ENCODE assay signal across 1 cellular context in genomic region chr4:163494360-163495241, GRCh38.
TF ChIP-seq lines count a peak whose summit lies in the region.

TMA16 (plus strand) TSS chr4:163494690; CDS start chr4:163494802, 112 bp downstream.

TF ChIP-seq in K562, 482 proteins besides CTCF, POLR2A, EP300 and RAD21 (continued from another document and continues in another):
- TF ChIP-seq, protein P1, sequence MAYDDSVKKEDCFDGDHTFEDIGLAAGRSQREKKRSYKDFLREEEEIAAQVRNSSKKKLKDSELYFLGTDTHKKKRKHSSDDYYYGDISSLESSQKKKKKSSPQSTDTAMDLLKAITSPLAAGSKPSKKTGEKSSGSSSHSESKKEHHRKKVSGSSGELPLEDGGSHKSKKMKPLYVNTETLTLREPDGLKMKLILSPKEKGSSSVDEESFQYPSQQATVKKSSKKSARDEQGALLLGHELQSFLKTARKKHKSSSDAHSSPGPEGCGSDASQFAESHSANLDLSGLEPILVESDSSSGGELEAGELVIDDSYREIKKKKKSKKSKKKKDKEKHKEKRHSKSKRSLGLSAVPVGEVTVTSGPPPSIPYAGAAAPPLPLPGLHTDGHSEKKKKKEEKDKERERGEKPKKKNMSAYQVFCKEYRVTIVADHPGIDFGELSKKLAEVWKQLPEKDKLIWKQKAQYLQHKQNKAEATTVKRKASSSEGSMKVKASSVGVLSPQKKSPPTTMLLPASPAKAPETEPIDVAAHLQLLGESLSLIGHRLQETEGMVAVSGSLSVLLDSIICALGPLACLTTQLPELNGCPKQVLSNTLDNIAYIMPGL (CRISPR knock-in tag; IDR thresholded peaks at IDR 0.05), result peak; percentile 62; the same call in 1 of the 2 replicates
- TF ChIP-seq IFI16 (CRISPR knock-in tag; IDR thresholded peaks at IDR 0.05) (no peak), PML (IDR thresholded peaks at IDR 0.05; ENCODE audit: low read length) (peak; percentile 68), ZNF584 (CRISPR knock-in tag; IDR thresholded peaks at IDR 0.05; ENCODE audit: low read depth) (no peak), BCL6 (CRISPR knock-in tag; IDR thresholded peaks at IDR 0.05) (no peak), E2F3 (CRISPR knock-in tag; IDR thresholded peaks at IDR 0.05) (peak; percentile 62; the same call in 1 of the 2 replicates), PRPF4 (IDR thresholded peaks at IDR 0.05; ENCODE audit: insufficient read depth, low read depth, low read length, poor library complexity, severe bottlenecking) (peak; percentile 73), FOXO4 (CRISPR knock-in tag; IDR thresholded peaks at IDR 0.05) (no peak), CC2D1A (IDR thresholded peaks at IDR 0.05) (peak; percentile 33; the same call in 1 of the 2 replicates), FOS (IDR thresholded peaks at IDR 0.05; ENCODE audit: extremely low read depth, insufficient read length) (no peak), RBM34 (IDR thresholded peaks at IDR 0.05; ENCODE audit: borderline replicate concordance, insufficient read depth, low read length) (no peak), ZNF76 (CRISPR knock-in tag; IDR thresholded peaks at IDR 0.05; ENCODE audit: borderline replicate concordance) (0 out of 2 replicates have a peak, but pooled peaks have one; percentile 9), STAT6 (CRISPR knock-in tag; IDR thresholded peaks at IDR 0.05) (0 out of 2 replicates have a peak, but pooled peaks have one; percentile 78), ZNF253 (CRISPR knock-in tag; conservative IDR thresholded peaks at IDR 0.05) (no peak), FOXJ2 (tag; IDR thresholded peaks at IDR 0.05) (0 out of 2 replicates have a peak, but pooled peaks have one; percentile 32), IRF9 (tag; IDR thresholded peaks at IDR 0.05) (0 out of 2 replicates have a peak, but pooled peaks have one; percentile 19), ZBTB8A (IDR thresholded peaks at IDR 0.05; ENCODE audit: partially characterized antibody) (no peak), CBX1 (IDR thresholded peaks at IDR 0.05; ENCODE audit: low read depth) (peak; percentile 85), NBN (IDR thresholded peaks at IDR 0.05; ENCODE audit: low read depth) (peak; percentile 85), MAX (CRISPR knock-in tag; IDR thresholded peaks at IDR 0.05) (peak; percentile 99), GATA2 (CRISPR knock-in tag; IDR thresholded peaks at IDR 0.05) (no peak), HNRNPUL1 (IDR thresholded peaks at IDR 0.05; ENCODE audit: low read length) (no peak), ZNF764 (CRISPR knock-in tag; IDR thresholded peaks at IDR 0.05; ENCODE audit: low read depth) (no peak), GTF2B (IDR thresholded peaks at IDR 0.05; ENCODE audit: extremely low read depth, insufficient read length) (peak; percentile 56), POLR2AphosphoS5 (IDR thresholded peaks at IDR 0.05; ENCODE audit: control insufficient read depth, insufficient read depth, low read depth, low read length) (peak; percentile 90), ZNF592 (IDR thresholded peaks at IDR 0.05) (peak; percentile 26; the same call in 1 of the 2 replicates), SAP30 (IDR thresholded peaks at IDR 0.05; ENCODE audit: borderline replicate concordance, insufficient read depth, low read depth, low read length, poor library complexity, severe bottlenecking) (peak; percentile 95), ARNT (IDR thresholded peaks at IDR 0.05) (0 out of 4 replicates have a peak, but pooled peaks of 1 of the 2 experiments have one; percentile 44), TARDBP (IDR thresholded peaks at IDR 0.05) (0 out of 2 replicates have a peak, but pooled peaks have one; percentile 20), ZNF785 (CRISPR knock-in tag; IDR thresholded peaks at IDR 0.05) (no peak), ELF1 (tag; IDR thresholded peaks at IDR 0.05) (peak; percentile 58), ZNF121 (CRISPR knock-in tag; conservative IDR thresholded peaks at IDR 0.05) (no peak), GABPB1 (CRISPR knock-in tag; IDR thresholded peaks at IDR 0.05) (peak; percentile 99), THRAP3 (IDR thresholded peaks at IDR 0.05; ENCODE audit: borderline replicate concordance) (no peak), JUNB (CRISPR knock-in tag; conservative IDR thresholded peaks at IDR 0.05) (no peak), MCM3 (IDR thresholded peaks at IDR 0.05) (no peak), NEUROD1 (IDR thresholded peaks at IDR 0.05; ENCODE audit: borderline replicate concordance, low read depth, low read length, partially characterized antibody) (peak; percentile 77), TOE1 (IDR thresholded peaks at IDR 0.05; ENCODE audit: borderline replicate concordance) (peak; percentile 80), TOE1 (CRISPR knock-in tag; IDR thresholded peaks at IDR 0.05; ENCODE audit: borderline replicate concordance, low read depth) (no peak), ZNF449 (CRISPR knock-in tag; IDR thresholded peaks at IDR 0.05) (no peak), SUPT5H (IDR thresholded peaks at IDR 0.05) (peak; percentile 87), NRF1 (conservative IDR thresholded peaks at IDR 0.05 in 1 of 2, IDR thresholded peaks at IDR 0.05 in 1 of 2) (peak; percentile 56 to 71), NFXL1 (CRISPR knock-in tag; IDR thresholded peaks at IDR 0.05) (no peak), U2AF2 (optimal IDR thresholded peaks at IDR 0.05; ENCODE audit: low read depth, low read length) (no peak), MXI1 (IDR thresholded peaks at IDR 0.05; ENCODE audit: low read depth, low read length) (peak; percentile 80), U2AF1 (optimal IDR thresholded peaks at IDR 0.05; ENCODE audit: low read depth, low read length) (peak; percentile 51)
- TF ChIP-seq, protein P2, sequence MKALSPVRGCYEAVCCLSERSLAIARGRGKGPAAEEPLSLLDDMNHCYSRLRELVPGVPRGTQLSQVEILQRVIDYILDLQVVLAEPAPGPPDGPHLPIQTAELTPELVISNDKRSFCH (CRISPR knock-in tag; IDR thresholded peaks at IDR 0.05), result no peak
- TF ChIP-seq, protein P2 (tag; IDR thresholded peaks at IDR 0.05), result peak; percentile 66; the same call in 1 of the 2 replicates
- TF ChIP-seq, protein P3, sequence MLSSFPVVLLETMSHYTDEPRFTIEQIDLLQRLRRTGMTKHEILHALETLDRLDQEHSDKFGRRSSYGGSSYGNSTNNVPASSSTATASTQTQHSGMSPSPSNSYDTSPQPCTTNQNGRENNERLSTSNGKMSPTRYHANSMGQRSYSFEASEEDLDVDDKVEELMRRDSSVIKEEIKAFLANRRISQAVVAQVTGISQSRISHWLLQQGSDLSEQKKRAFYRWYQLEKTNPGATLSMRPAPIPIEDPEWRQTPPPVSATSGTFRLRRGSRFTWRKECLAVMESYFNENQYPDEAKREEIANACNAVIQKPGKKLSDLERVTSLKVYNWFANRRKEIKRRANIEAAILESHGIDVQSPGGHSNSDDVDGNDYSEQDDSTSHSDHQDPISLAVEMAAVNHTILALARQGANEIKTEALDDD (IDR thresholded peaks at IDR 0.05), result peak; percentile 72; the same call in 1 of the 2 replicates
- TF ChIP-seq, protein P4, sequence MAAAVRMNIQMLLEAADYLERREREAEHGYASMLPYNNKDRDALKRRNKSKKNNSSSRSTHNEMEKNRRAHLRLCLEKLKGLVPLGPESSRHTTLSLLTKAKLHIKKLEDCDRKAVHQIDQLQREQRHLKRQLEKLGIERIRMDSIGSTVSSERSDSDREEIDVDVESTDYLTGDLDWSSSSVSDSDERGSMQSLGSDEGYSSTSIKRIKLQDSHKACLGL (CRISPR knock-in tag; IDR thresholded peaks at IDR 0.05; ENCODE audit: borderline replicate concordance, poor library complexity, severe bottlenecking), result peak; percentile 88
